13 cellular contexts compared by ENCODE assay signal in genomic region chr6:45310118-45310788, GRCh38. TPM values are rescaled to one million over a fixed set of nuclear protein-coding genes. Genes with fewer than 3 reads are reported as not detected.
DNase-seq lines count a peak whose midpoint lies in the region; ATAC-seq, FAIRE-seq and TF ChIP-seq lines count a peak whose summit lies in the region.
"Had no signal": no experiment of that assay in that cellular context is flagged by ENCODE, and none has a peak within 500 bp of the region (broad histone marks: within the 10 kb centered on the region; RNA-seq: fewer than 3 reads in every experiment).

No MANE protein-coding gene starts in this region.

- peak in 1 of 2 experiments; percentile 19; a peak in 1 of 4 replicates for TF ChIP-seq RAD21 in H1 (IDR thresholded peaks at IDR 0.05 in 1 of 2, conservative IDR thresholded peaks at IDR 0.05 in 1 of 2; ENCODE audit: low read depth in 2 of 2, low read length in 2 of 2)

- TF ChIP-seq POLR2A in H1 (IDR thresholded peaks at IDR 0.05; ENCODE audit: control extremely low read depth in 1 of 2, low read depth in 2 of 2, low read length in 2 of 2) (no peak), GM12892 (IDR thresholded peaks at IDR 0.05; ENCODE audit: low read depth, low read length) (no peak)

- H3K9ac ChIP-seq in H1 (replicated peaks in 1 of 4; ENCODE audit: extremely low read depth in 1 of 4, low read depth in 3 of 4, low read length in 3 of 4): no peak overlapping the region

- 0 out of 2 replicates have a peak overlapping the region, but pooled peaks have one; percentile 5 for H2BK5ac ChIP-seq in H1 (ENCODE audit: low read depth, low read length)

- H3K4me1 Mint-ChIP-seq in CD4-positive, alpha-beta T cell (ENCODE audit: low read depth): peaks cover 63% of the 10 kb centered on the region
- peaks cover 43% of the 10 kb centered on the region for H3K4me1 Mint-ChIP-seq in activated CD4-positive, alpha-beta T cell treated with anti-CD3 and anti-CD28 coated beads, Interleukin-2, amount 10 ng/mL, durations not matched to agents 7 days and 5 days

- no peak overlapping the region for H2AK5ac ChIP-seq in H1 (ENCODE audit: low read depth, low read length)

- POLR2A ChIA-PET in CD4-positive, alpha-beta T cell (lab: Charles Lee): interaction anchor here (1.1 to 2.0 kb wide), 6 partner anchors 9 to 154 kb away, joined by 3 to 6 read pairs (median 4); partner anchors contain the start of gene SUPT3H
- POLR2A ChIA-PET in activated CD4-positive, alpha-beta T cell treated with anti-CD3 and anti-CD28 coated beads, Interleukin-2, amount 10 ng/mL, durations not matched to agents 7 days and 5 days (lab: Charles Lee): no interaction called here
- POLR2A ChIA-PET in H1 (lab: Charles Lee; ENCODE audit: partially characterized antibody): no interaction called here

- H2BK12ac ChIP-seq in H1 (ENCODE audit: low read depth, low read length): no peak overlapping the region

- H3K4me3 ChIP-seq in H1 (ENCODE audit: extremely low read depth in 1 of 4, insufficient read depth in 2 of 4, low read depth in 3 of 4, low read length in 4 of 4): no peak overlapping the region
- no peak overlapping the region for H3K4me3 ChIP-seq in dorsolateral prefrontal cortex
- H3K4me3 ChIP-seq: esophagus muscularis mucosa had no signal

- H3K23me2 ChIP-seq in H1 (ENCODE audit: low read depth, low read length): no peaks in the 10 kb centered on the region

- peaks cover 19% of the 10 kb centered on the region for H3K36me3 Mint-ChIP-seq in CD4-positive, alpha-beta T cell (ENCODE audit: low read depth)
- peaks cover 64% of the 10 kb centered on the region for H3K36me3 Mint-ChIP-seq in activated CD4-positive, alpha-beta T cell treated with anti-CD3 and anti-CD28 coated beads, Interleukin-2, amount 10 ng/mL, durations not matched to agents 7 days and 5 days (ENCODE audit: low read depth)

- H4K20me1 ChIP-seq in H1 (replicated peaks in 1 of 2; ENCODE audit: control insufficient read depth in 1 of 2, insufficient read depth in 2 of 2, low read length in 2 of 2): no peaks in the 10 kb centered on the region

- H3K9me3 Mint-ChIP-seq in CD4-positive, alpha-beta T cell: peaks cover 2% of the 10 kb centered on the region
- H3K9me3 Mint-ChIP-seq in activated CD4-positive, alpha-beta T cell treated with anti-CD3 and anti-CD28 coated beads, Interleukin-2, amount 10 ng/mL, durations not matched to agents 7 days and 5 days: peaks cover 47% of the 10 kb centered on the region

- H3K14ac ChIP-seq in H1 (ENCODE audit: insufficient read length): no peak overlapping the region

- no peak for TF ChIP-seq CTCF in CD4-positive, alpha-beta T cell (IDR thresholded peaks at IDR 0.05)
- TF ChIP-seq CTCF in H1 (IDR thresholded peaks at IDR 0.05; ENCODE audit: control extremely low read depth in 1 of 3, insufficient read depth in 1 of 3, low read depth in 1 of 3, low read length in 3 of 3): no peak
- no peak for TF ChIP-seq CTCF in dorsolateral prefrontal cortex (IDR thresholded peaks at IDR 0.05 in 54 of 56, conservative IDR thresholded peaks at IDR 0.05 in 2 of 56; ENCODE audit: low read depth in 1 of 56, partially characterized antibody in 56 of 56)

- peaks cover 0 to 13% (median 0%) of the 10 kb centered on the region in 4 experiments; a peak in 2 of 8 replicates for H3K36me3 ChIP-seq in H1 (ENCODE audit: control insufficient read depth in 2 of 4, insufficient read depth in 4 of 4, low read length in 3 of 4)
- H3K36me3 ChIP-seq: esophagus muscularis mucosa had no signal

- no peak overlapping the region for H4K5ac ChIP-seq in H1 (ENCODE audit: insufficient read length, low read depth, low read length)

- H3K27me3 ChIP-seq in CD4-positive, alpha-beta T cell (ENCODE audit: control insufficient read depth, insufficient read depth, low read length): no peaks in the 10 kb centered on the region
- H3K27me3 ChIP-seq in H1 (replicated peaks in 1 of 4; ENCODE audit: control insufficient read depth in 3 of 4, extremely low read depth in 1 of 4, insufficient read depth in 3 of 4, low read length in 3 of 4) (no peaks in the 10 kb centered on the region), dorsolateral prefrontal cortex (no peaks in the 10 kb centered on the region)
- H3K27me3 ChIP-seq: esophagus muscularis mucosa had no signal

- no peak overlapping the region for H3K4ac ChIP-seq in H1 (replicated peaks; ENCODE audit: insufficient read length, low read depth, low read length)

- H3K4me3 Mint-ChIP-seq in CD4-positive, alpha-beta T cell: peak overlapping the region; percentile 32
- peak overlapping the region; percentile 15 for H3K4me3 Mint-ChIP-seq in activated CD4-positive, alpha-beta T cell treated with anti-CD3 and anti-CD28 coated beads, Interleukin-2, amount 10 ng/mL, durations not matched to agents 7 days and 5 days

- H2BK120ac ChIP-seq in H1 (replicated peaks; ENCODE audit: low read depth, low read length): no peak overlapping the region

- peak overlapping the region; percentile 29; the same call in 1 of the 2 replicates for H3K18ac ChIP-seq in H1 (ENCODE audit: extremely low read depth, low read length)

- peak overlapping the region; percentile 74 for H3K27ac Mint-ChIP-seq in CD4-positive, alpha-beta T cell
- peak overlapping the region; percentile 89 for H3K27ac Mint-ChIP-seq in activated CD4-positive, alpha-beta T cell treated with anti-CD3 and anti-CD28 coated beads, Interleukin-2, amount 10 ng/mL, durations not matched to agents 7 days and 5 days

- no peak overlapping the region for H3K23ac ChIP-seq in H1 (ENCODE audit: insufficient read length)

- H3K4me1 ChIP-seq in H1 (replicated peaks in 1 of 4; ENCODE audit: control insufficient read depth in 3 of 4, insufficient read depth in 4 of 4, low read length in 3 of 4): no peaks in the 10 kb centered on the region
- H3K4me1 ChIP-seq: Caco-2 had no signal

- TF ChIP-seq EP300 in H1 (IDR thresholded peaks at IDR 0.05; ENCODE audit: borderline replicate concordance in 1 of 2, low read depth in 2 of 2, low read length in 2 of 2): no peak

- intact Hi-C loops in CD4-positive, alpha-beta T cell (cut with DNase I, micrococcal nuclease): loop anchor here (5.0 to 10.0 kb wide), 2 partner anchors 67 to 155 kb away; partner anchors contain the start of gene SUPT3H (in 1 of the 2)
- intact Hi-C loops in dorsolateral prefrontal cortex (cut with DNase I): no loop called here

- H3K79me1 ChIP-seq in H1 (ENCODE audit: low read depth, low read length): no peaks in the 10 kb centered on the region

- peak overlapping the region; percentile 40 for H3K27ac ChIP-seq in CD4-positive, alpha-beta T cell (ENCODE audit: low read depth, low read length)
- no peak overlapping the region; the same call in 1 of the 2 replicates for H3K27ac ChIP-seq in H1 (ENCODE audit: low read depth, low read length)
- no peak overlapping the region for H3K27ac ChIP-seq in dorsolateral prefrontal cortex
- H3K27ac ChIP-seq: esophagus muscularis mucosa had no signal

- 73% methylated on average over 7 of the region's 7 CpGs; no CpG with 5 or more reads in 1 of the 2 experiments for WGBS in H1 (ENCODE audit: extremely low coverage in 1 of 2, insufficient coverage in 1 of 2, insufficient read length in 1 of 2, insufficient replicate concordance in 2 of 2, low coverage in 1 of 2, low lambda C conversion rate in 2 of 2, missing lambda C conversion rate in 1 of 2), 2 experiments

- no peak overlapping the region for H3K4me2 ChIP-seq in H1 (ENCODE audit: insufficient read depth in 1 of 2, low read depth in 2 of 2, low read length in 2 of 2)

- DNase-seq in CD4-positive, alpha-beta T cell: peak in 8 of 10 experiments; percentile 1 to 39 (median 18)
- DNase-seq in HT1080 (ENCODE audit: low read depth) (peak; percentile 5), H1 (ENCODE audit: low read depth in 1 of 2, low spot score in 2 of 2) (no peak), amniotic stem cell (lab: John Stamatoyannopoulos, UW) (no peak), dorsolateral prefrontal cortex (no peak), GM12892 (ENCODE audit: insufficient read length) (no peak)
- DNase-seq in activated CD4-positive, alpha-beta T cell treated with anti-CD3 and anti-CD28 coated beads, Interleukin-2, amount 10 ng/mL, durations not matched to agents 7 days and 5 days: peak; percentile 48
- DNase-seq: Caco-2, NCI-H2081 had no signal

- CTCF ChIA-PET in CD4-positive, alpha-beta T cell (lab: Charles Lee): no interaction called here
- CTCF ChIA-PET in activated CD4-positive, alpha-beta T cell treated with anti-CD3 and anti-CD28 coated beads, Interleukin-2, amount 10 ng/mL, durations not matched to agents 7 days and 5 days (lab: Charles Lee): interaction anchor here (1.2 to 1.5 kb wide), 2 partner anchors 9 to 41 kb away, joined by 4 read pairs; no protein-coding TSS in a partner anchor
- CTCF ChIA-PET in H1 (lab: Charles Lee; ENCODE audit: partially characterized antibody): interaction anchor here (0.9 to 1.6 kb wide), 3 partner anchors 106 to 835 kb away, joined by 3 to 4 read pairs (median 3); no protein-coding TSS in a partner anchor

- H4K91ac ChIP-seq in H1 (replicated peaks; ENCODE audit: insufficient read length, low read length): no peak overlapping the region

- H2BK20ac ChIP-seq in H1 (ENCODE audit: low read length): no peak overlapping the region

- no peak overlapping the region; the same call in 1 of the 2 replicates for H4K8ac ChIP-seq in H1 (ENCODE audit: extremely low read depth, insufficient read depth, low read length)

- 0 out of 4 replicates have a peak, but pooled peaks cover 0 to 2% of the 10 kb centered on the region in 2 experiments for H3K79me2 ChIP-seq in H1 (ENCODE audit: control insufficient read depth in 1 of 2, insufficient read depth in 2 of 2, low read length in 2 of 2)

- H3K56ac ChIP-seq in H1 (replicated peaks; ENCODE audit: insufficient read length, low read depth, low read length): no peak overlapping the region

- H2AFZ ChIP-seq in H1 (ENCODE audit: low read length): no peak overlapping the region

- H3K9me3 ChIP-seq in CD4-positive, alpha-beta T cell (ENCODE audit: control insufficient read depth, low read length): no peaks in the 10 kb centered on the region
- H3K9me3 ChIP-seq in H1 (ENCODE audit: insufficient read depth in 2 of 2, low read depth in 1 of 2, low read length in 1 of 2): peaks cover 17 to 20% of the 10 kb centered on the region in 2 experiments

- FAIRE-seq in H1 (lab: Jason Lieb, UNC) (no peak), GM12892 (lab: Jason Lieb, UNC) (no peak)
- FAIRE-seq: RCC 7860 had no signal

- H2BK15ac ChIP-seq in H1 (ENCODE audit: low read length): no peak overlapping the region

- H3K27me3 Mint-ChIP-seq in CD4-positive, alpha-beta T cell: no peaks in the 10 kb centered on the region
- H3K27me3 Mint-ChIP-seq in activated CD4-positive, alpha-beta T cell treated with anti-CD3 and anti-CD28 coated beads, Interleukin-2, amount 10 ng/mL, durations not matched to agents 7 days and 5 days: no peaks in the 10 kb centered on the region

- peak; percentile 83 for ATAC-seq in CD4-positive, alpha-beta T cell (ENCODE audit: poor library complexity)
- ATAC-seq in HG03521 (IDR thresholded peaks at IDR 0.05; ENCODE audit: unreplicated experiment): no peak

RNA-seq across cellular contexts. Expression of gene RUNX2, which starts 17.9 kb away (rescaled TPM):
- 10 to 100 TPM; 17.5 to 18.0 TPM for total RNA-seq in CD4-positive, alpha-beta T cell
- total RNA-seq in HT1080 (2014; rRNA removed; shearing (Covaris generic)): 2.6 and 4.1 TPM in 2 replicates
- polyA plus RNA-seq in HT1080 (2015; cell fraction: cytosol; rRNA removed): 14.8 and 17.3 TPM in 2 replicates
- polyA plus RNA-seq in HT1080 (2015; cell fraction: nucleus; rRNA removed): 24.1 and 30.1 TPM in 2 replicates
- 10 to 100 TPM; 13.2 to 13.4 TPM for total RNA-seq in activated CD4-positive, alpha-beta T cell treated with anti-CD3 and anti-CD28 coated beads, Interleukin-2, amount 10 ng/mL, durations not matched to agents 7 days and 5 days
- total RNA-seq in H1 (2021; fragmentation: NEBNext Ultra II Directional; extraction: Animal tissue kit (Norgen Biotek cat#: 25700)): 1.1 and 1.2 TPM in 2 replicates
- 0.26 and 0.38 TPM in 2 replicates for polyA plus RNA-seq in H1 (2011; rRNA removed)
- 0.19 TPM for polyA plus RNA-seq in H1 (2011; cell fraction: cytosol; rRNA removed)
- polyA plus RNA-seq in H1 (2011; cell fraction: nucleus; rRNA removed): 0.63 TPM
- 0.27 to 0.55 TPM (median 0.36 TPM) in 4 replicates for polyA plus RNA-seq in H1 (2012, experiment 1 of 2)
- polyA plus RNA-seq in H1 (2012, experiment 2 of 2): 0.04 TPM
- polyA plus RNA-seq in H1 (2013, experiment 1 of 2): 0.71 TPM
- polyA plus RNA-seq in H1 (2013, experiment 2 of 2): 0.64 TPM
- polyA minus RNA-seq in H1 (2011; rRNA and poly(A)+ RNA removed): 0.60 and 0.66 TPM in 2 replicates
- polyA minus RNA-seq in H1 (2011; cell fraction: cytosol; rRNA and poly(A)+ RNA removed): 1.0 TPM
- polyA minus RNA-seq in H1 (2011; cell fraction: nucleus; rRNA and poly(A)+ RNA removed): 1.9 TPM
- 10 to 100 TPM in 1 of 120 experiments, 1 to 10 TPM in 119; 1.7 to 10.7 (median 4.3) TPM for total RNA-seq in dorsolateral prefrontal cortex
- polyA plus RNA-seq in GM12892 (2012; ENCODE audit: missing spikeins): 0.30 TPM
- total RNA-seq: Caco-2 had no signal
- polyA plus RNA-seq: neural cell had no signal

Comparison
In these comparisons a context has a peak if more than half of its experiments do, and no peak if none do; other contexts are left out.
1. DNase-seq: peak in CD4-positive, alpha-beta T cell (8 of 10), HT1080 (single experiment) and activated CD4-positive, alpha-beta T cell treated with anti-CD3 and anti-CD28 coated beads, Interleukin-2, amount 10 ng/mL, durations not matched to agents 7 days and 5 days (single experiment); none in H1 (0 of 2), amniotic stem cell (single experiment), dorsolateral prefrontal cortex (0 of 10) and GM12892 (single experiment).
2. intact Hi-C loops: an anchor here in CD4-positive, alpha-beta T cell (5.0 to 10.0 kb wide); none called in dorsolateral prefrontal cortex.